14 cellular contexts compared by ENCODE assay signal in genomic region chr4:158652920-158653319, GRCh38.
DNase-seq lines count a peak whose midpoint lies in the region; ATAC-seq and FAIRE-seq lines count a peak whose summit lies in the region.
"Had no signal": no experiment of that assay in that cellular context is flagged by ENCODE, and none has a peak within 500 bp of the region (broad histone marks: within the 10 kb centered on the region; RNA-seq: fewer than 3 reads in every experiment).

No MANE protein-coding gene starts in this region.

- ATAC-seq in HG02610 (IDR thresholded peaks at IDR 0.05; ENCODE audit: unreplicated experiment): peak; percentile 54

- H2AFZ ChIP-seq in neuron (ENCODE audit: low read depth, low read length): peak overlapping the region; percentile 36

- peak; percentile 22 for DNase-seq in adipocyte (ENCODE audit: low read depth)
- DNase-seq in HCEC 1CT: no peak
- no peak for DNase-seq in GM19238 (ENCODE audit: insufficient read length, low spot score)
- DNase-seq in DMS53 treated with DMSO at 0.1 percent for 48 hours (lab: John Stamatoyannopoulos, UW; ENCODE audit: unreplicated experiment): no peak
- DNase-seq: activated CD4-positive, CD25-positive, alpha-beta regulatory T cell treated with anti-CD3 and anti-CD28 coated beads, Interleukin-2, amount 50 U/mL, for 72 hours; activated effector memory CD4-positive, alpha-beta T cell treated with anti-CD3 and anti-CD28 coated beads, Interleukin-2, amount 50 U/mL, for 16 hours; KG1; NCI-H2029; NCI-H82; thyroid gland had no signal

- no peaks in the 10 kb centered on the region for H3K27me3 ChIP-seq in adipocyte (replicated peaks; ENCODE audit: control insufficient read depth, insufficient read depth, low read length)
- no peaks in the 10 kb centered on the region for H3K27me3 ChIP-seq in neuron (ENCODE audit: insufficient read depth, low read length)
- H3K27me3 ChIP-seq: thyroid gland had no signal

- peak overlapping the region; percentile 63 for H3K9ac ChIP-seq in adipocyte (ENCODE audit: low read length)

- H3K4me3 ChIP-seq in adipocyte (ENCODE audit: low read length) (peak overlapping the region; percentile 68), neuron (ENCODE audit: low read length) (no peak overlapping the region)
- H3K4me3 ChIP-seq: SK-N-MC, thyroid gland had no signal

- H3K36me3 ChIP-seq in adipocyte (ENCODE audit: control insufficient read depth, insufficient read depth, low read length, severe bottlenecking) (no peaks in the 10 kb centered on the region), neuron (ENCODE audit: insufficient read depth, low read length) (no peaks in the 10 kb centered on the region)
- H3K36me3 ChIP-seq: thyroid gland had no signal

- FAIRE-seq in G401.6 (lab: Jason Lieb, UNC): peak; percentile 51

- peaks cover 9% of the 10 kb centered on the region for H3K4me1 ChIP-seq in adipocyte (ENCODE audit: control insufficient read depth, insufficient read depth, low read length)
- H3K4me1 ChIP-seq in neuron (ENCODE audit: insufficient read depth, low read length): no peaks in the 10 kb centered on the region
- H3K4me1 ChIP-seq: thyroid gland had no signal

- no peaks in the 10 kb centered on the region for H3K9me3 ChIP-seq in adipocyte (ENCODE audit: control insufficient read depth, low read length)
- H3K9me3 ChIP-seq in neuron (ENCODE audit: low read length): no peaks in the 10 kb centered on the region
- H3K9me3 ChIP-seq: thyroid gland had no signal
